ENCODE assay signal across 21 cellular contexts in the genomic region with DNA sequence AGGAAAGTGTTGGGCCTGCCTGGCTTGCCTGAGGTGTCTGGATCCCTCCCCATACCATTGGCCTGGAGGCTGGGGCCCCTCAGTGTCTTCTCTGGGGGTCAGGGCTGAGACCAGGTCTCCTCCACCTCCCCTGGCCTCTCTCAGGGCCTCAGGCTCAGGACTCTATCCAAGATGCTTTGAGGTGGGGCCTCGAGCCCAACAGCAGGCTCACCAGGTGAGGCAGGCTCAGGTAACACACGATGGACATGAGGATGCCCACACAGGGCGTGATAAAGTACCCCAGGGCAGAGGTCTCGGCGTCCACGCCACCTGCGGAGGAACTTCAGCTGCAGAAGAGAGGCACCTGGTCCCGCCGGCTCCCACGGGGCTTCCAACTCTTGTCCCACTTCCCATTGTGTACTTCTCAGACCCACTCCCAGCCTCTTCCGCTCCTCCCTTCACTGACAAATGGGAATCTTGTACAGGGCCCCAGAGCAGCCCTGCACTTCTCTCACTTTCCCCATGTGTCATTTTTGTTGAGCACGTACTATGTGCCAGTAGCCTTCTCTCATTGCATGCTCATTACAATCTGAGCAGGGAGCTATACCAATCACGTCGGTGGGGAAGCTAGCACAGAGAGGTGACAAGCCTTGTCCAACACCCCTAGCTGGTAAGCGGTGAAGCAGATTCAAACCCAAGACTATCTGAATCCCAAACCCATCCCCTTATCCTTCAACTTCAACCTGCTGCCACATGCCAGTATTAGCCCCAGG. TPM values are rescaled to one million over a fixed set of nuclear protein-coding genes. Genes with fewer than 3 reads are reported as not detected.
DNase-seq lines count a peak whose midpoint lies in the region; ATAC-seq, FAIRE-seq and TF ChIP-seq lines count a peak whose summit lies in the region.
"Had no signal": no experiment of that assay in that cellular context is flagged by ENCODE, and none has a peak within 500 bp of the region (broad histone marks: within the 10 kb centered on the region; RNA-seq: fewer than 3 reads in every experiment).

No MANE protein-coding gene starts in this region.

- no peak overlapping the region for H3K23ac ChIP-seq in mesenchymal stem cell (ENCODE audit: low read length in 2 of 2)

- peak; percentile 4 for DNase-seq in AG08396 (ENCODE audit: low spot score)
- DNase-seq in HTR-8/SVneo (ENCODE audit: insufficient read length, low spot score) = no peak
- no peak for DNase-seq in nephron progenitor cell
- DNase-seq in NCI-H1105 treated with DMSO at 0.1 percent for 48 hours (lab: John Stamatoyannopoulos, UW) = no peak
- no peak for DNase-seq in mesenchymal stem cell
- DNase-seq: activated CD4-positive, alpha-beta T cell treated with anti-CD3 and anti-CD28 coated beads, Interleukin-2, amount 50 U/mL, for 1 hour; activated naive CD4-positive, alpha-beta T cell treated with Interleukin-2 at 50 U/mL for 16 hours; CD4-positive, alpha-beta memory T cell; cerebellar nuclear complex; effector CD4-positive, alpha-beta T cell; esophagus squamous epithelium; HFFc6; left colon; midbrain; NCI-H1694 treated with DMSO at 0.1 percent for 48 hours; NCI-H2227 treated with DMSO at 0.1 percent for 48 hours; NCI-H774; T-helper 1 cell had no signal

- H3K79me1 ChIP-seq in mesenchymal stem cell (replicated peaks; ENCODE audit: low read length, poor library complexity, severe bottlenecking) = peaks cover 5% of the 10 kb centered on the region

- WGBS in mesenchymal stem cell = 96% methylated on average over 15 of the region's 15 CpGs

- no peak overlapping the region for H3K4me3 Mint-ChIP-seq in nephron progenitor cell
- H3K4me3 Mint-ChIP-seq: HFFc6 had no signal

- peaks cover 0 to 46% of the 10 kb centered on the region in 2 experiments for H3K36me3 ChIP-seq in mesenchymal stem cell (ENCODE audit: control insufficient read depth in 1 of 2, insufficient read depth in 2 of 2, low read depth in 1 of 2, low read length in 2 of 2)

- H3K9ac ChIP-seq in mesenchymal stem cell (ENCODE audit: low read length) = no peak overlapping the region

- FAIRE-seq in HTR-8/SVneo (lab: Jason Lieb, UNC) = peak; percentile 72
- FAIRE-seq: astrocyte had no signal

- peaks cover 0 to 16% of the 10 kb centered on the region in 2 experiments for H3K27me3 ChIP-seq in mesenchymal stem cell (ENCODE audit: control insufficient read depth in 1 of 2, insufficient read depth in 1 of 2, low read length in 2 of 2)

- H2AK5ac ChIP-seq in mesenchymal stem cell (ENCODE audit: low read length, severe bottlenecking) = no peak overlapping the region

- peaks cover 34% of the 10 kb centered on the region for H3K4me1 Mint-ChIP-seq in nephron progenitor cell

- TF ChIP-seq CTCF in nephron progenitor cell (IDR thresholded peaks at IDR 0.05) = no peak

- H2BK120ac ChIP-seq in mesenchymal stem cell (ENCODE audit: low read depth, low read length) = no peak overlapping the region

- H3K14ac ChIP-seq in mesenchymal stem cell (ENCODE audit: low read length in 2 of 2) = no peak overlapping the region

- H3K27ac ChIP-seq in mesenchymal stem cell (ENCODE audit: low read length, poor library complexity, severe bottlenecking) = no peak overlapping the region
- H3K27ac ChIP-seq: esophagus squamous epithelium had no signal

- H3K4me2 ChIP-seq in mesenchymal stem cell (ENCODE audit: low read length, poor library complexity, severe bottlenecking) = no peak overlapping the region

- no peak overlapping the region for H4K91ac ChIP-seq in mesenchymal stem cell (ENCODE audit: low read length)

- ATAC-seq in HG03354 (IDR thresholded peaks at IDR 0.05; ENCODE audit: poor library complexity, severe bottlenecking, unreplicated experiment) = no peak
- ATAC-seq: left colon had no signal

- peaks cover 25% of the 10 kb centered on the region for H3K36me3 Mint-ChIP-seq in nephron progenitor cell (ENCODE audit: low read depth)

- no peak overlapping the region for H2BK5ac ChIP-seq in mesenchymal stem cell (ENCODE audit: low read depth, low read length, poor library complexity, severe bottlenecking)

- peaks cover 30% of the 10 kb centered on the region for H3K4me1 ChIP-seq in mesenchymal stem cell (ENCODE audit: control insufficient read depth, insufficient read depth, low read depth, low read length)

- H2AFZ ChIP-seq in mesenchymal stem cell (ENCODE audit: low read depth, low read length) = no peak overlapping the region

- H3K27me3 Mint-ChIP-seq in nephron progenitor cell (ENCODE audit: low read depth, poor library complexity) = no peaks in the 10 kb centered on the region
- H3K27me3 Mint-ChIP-seq: CD4-positive, alpha-beta memory T cell had no signal

- H3K9me3 Mint-ChIP-seq in nephron progenitor cell = no peaks in the 10 kb centered on the region
- H3K9me3 Mint-ChIP-seq: CD4-positive, alpha-beta memory T cell; HFFc6 had no signal

- H2BK15ac ChIP-seq in mesenchymal stem cell (ENCODE audit: low read depth, poor library complexity, severe bottlenecking) = no peak overlapping the region

- H3K4me3 ChIP-seq in mesenchymal stem cell (ENCODE audit: insufficient read depth in 1 of 2, low read depth in 1 of 2, low read length in 2 of 2) = no peak overlapping the region
- H3K4me3 ChIP-seq: esophagus squamous epithelium had no signal

- H3K9me3 ChIP-seq in mesenchymal stem cell (ENCODE audit: control insufficient read depth, low read length) = no peaks in the 10 kb centered on the region
- H3K9me3 ChIP-seq: esophagus squamous epithelium had no signal

- H3K18ac ChIP-seq in mesenchymal stem cell (ENCODE audit: low read depth in 1 of 2, low read length in 2 of 2) = no peak overlapping the region

- H3K27ac Mint-ChIP-seq in nephron progenitor cell = peak overlapping the region; percentile 88
- H3K27ac Mint-ChIP-seq: HFFc6 had no signal

- no peak overlapping the region for H4K8ac ChIP-seq in mesenchymal stem cell (ENCODE audit: low read length)

- no peak overlapping the region for H2BK12ac ChIP-seq in mesenchymal stem cell (ENCODE audit: low read length in 2 of 2)

- no peak overlapping the region for H3K4ac ChIP-seq in mesenchymal stem cell (ENCODE audit: low read depth in 1 of 2, low read length in 2 of 2)

RNA-seq across cellular contexts. Expression of gene SLC29A2, which starts 3.8 kb away (rescaled TPM):
- polyA plus RNA-seq in mesenchymal stem cell (2013, experiment 1 of 2) = 14.6 TPM
- 14.5 TPM for polyA plus RNA-seq in mesenchymal stem cell (2013, experiment 2 of 2)

RNA-seq across cellular contexts. Expression of gene B4GAT1, which starts 20.3 kb away (rescaled TPM):
- 31.2 TPM for polyA plus RNA-seq in mesenchymal stem cell (2013, experiment 1 of 2)
- polyA plus RNA-seq in mesenchymal stem cell (2013, experiment 2 of 2) = 31.7 TPM

RNA-seq across cellular contexts. Expression of gene BRMS1, which starts 22.8 kb away (rescaled TPM):
- 37.1 TPM for polyA plus RNA-seq in mesenchymal stem cell (2013, experiment 1 of 2)
- 35.4 TPM for polyA plus RNA-seq in mesenchymal stem cell (2013, experiment 2 of 2)

RNA-seq across cellular contexts. Expression of gene RIN1, which starts 31.5 kb away (rescaled TPM):
- polyA plus RNA-seq in mesenchymal stem cell (2013, experiment 1 of 2) = 29.1 TPM
- 26.9 TPM for polyA plus RNA-seq in mesenchymal stem cell (2013, experiment 2 of 2)

RNA-seq across cellular contexts. Expression of gene CD248, which starts 50.9 kb away (rescaled TPM):
- polyA plus RNA-seq in mesenchymal stem cell (2013, experiment 1 of 2) = 318 TPM
- 313 TPM for polyA plus RNA-seq in mesenchymal stem cell (2013, experiment 2 of 2)
- polyA plus RNA-seq: neural cell had no signal
